8 cellular contexts compared by ENCODE assay signal in genomic region chr2:217685255-217685605, GRCh38.
A peak's percentile ranks its signal among the peaks of the same experiment; 100 is the strongest.
DNase-seq lines count a peak whose midpoint lies in the region; ATAC-seq and TF ChIP-seq lines count a peak whose summit lies in the region.

No MANE protein-coding gene starts in this region.

- DNase-seq in GM04503 (ENCODE audit: low read depth) (peak; percentile 92), NOMO-1 treated with DMSO at 0.1 percent for 48 hours (lab: John Stamatoyannopoulos, UW; ENCODE audit: unreplicated experiment) (peak; percentile 43), fibroblast of pulmonary artery (ENCODE audit: low read depth) (peak; percentile 84), psoas muscle (peak; percentile 63 to 64), DMS79 (lab: John Stamatoyannopoulos, UW) (no peak), NCI-H774 (lab: John Stamatoyannopoulos, UW) (no peak)

- H3K36me3 ChIP-seq in psoas muscle (ENCODE audit: insufficient read depth in 1 of 2, low read depth in 1 of 2) = no peaks in the 10 kb centered on the region

- H3K4me3 ChIP-seq in fibroblast of pulmonary artery (replicated peaks; ENCODE audit: low read depth, low read length) (no peak overlapping the region), psoas muscle (no peak overlapping the region)

- TF ChIP-seq CTCF in fibroblast of pulmonary artery (IDR thresholded peaks at IDR 0.05; ENCODE audit: low read length, missing control alignments) = no peak
- no peak for TF ChIP-seq CTCF in psoas muscle (IDR thresholded peaks at IDR 0.05)

- no peaks in the 10 kb centered on the region for H3K9me3 ChIP-seq in psoas muscle

- peak; percentile 56 to 89 (median 84) for ATAC-seq in psoas muscle
- no peak for ATAC-seq in GM18867 (IDR thresholded peaks at IDR 0.05; ENCODE audit: unreplicated experiment)
- no peak for ATAC-seq in GM18870 (IDR thresholded peaks at IDR 0.05; ENCODE audit: unreplicated experiment)

- WGBS in psoas muscle, 3 donors = 15 to 40% (median 32%) methylated on average over 4 of the region's 4 CpGs

- no peaks in the 10 kb centered on the region for H3K4me1 ChIP-seq in psoas muscle

- no peaks in the 10 kb centered on the region for H3K27me3 ChIP-seq in psoas muscle (ENCODE audit: insufficient read depth in 3 of 3, low read length in 2 of 3)

- no peak overlapping the region for H3K27ac ChIP-seq in psoas muscle

- intact Hi-C loops in psoas muscle (cut with DNase I) = no loop called here

Comparison
In these comparisons a context has a peak if more than half of its experiments do, and no peak if none do; other contexts are left out.
1. DNase-seq: peak in GM04503 (single experiment), NOMO-1 treated with DMSO at 0.1 percent for 48 hours (single experiment), fibroblast of pulmonary artery (single experiment) and psoas muscle (2 of 2); none in DMS79 (single experiment) and NCI-H774 (single experiment).
2. ATAC-seq: peak in psoas muscle (4 of 4); none in GM18867 (single experiment) and GM18870 (single experiment).